ENCODE assay signal across 24 cellular contexts in the genomic region with DNA sequence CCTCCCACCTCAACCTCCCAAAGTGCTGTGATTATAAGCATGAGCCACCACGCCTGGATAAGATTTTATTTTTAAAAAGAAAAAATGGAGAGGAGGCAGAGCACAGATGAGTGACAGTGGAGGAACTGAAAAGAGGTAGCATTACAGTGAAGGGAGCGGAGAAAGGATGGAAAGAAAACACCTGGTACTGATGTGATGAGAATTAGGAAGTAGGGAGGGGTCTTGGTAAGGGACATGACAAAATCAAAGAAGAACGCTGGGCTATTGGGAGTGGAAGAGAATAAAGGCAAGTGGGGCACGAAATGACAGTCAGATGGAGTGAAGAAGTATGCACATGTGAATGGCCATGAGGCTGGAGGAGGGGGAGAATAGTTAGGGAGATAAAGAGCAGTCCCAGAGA. TPM values are rescaled to one million over a fixed set of nuclear protein-coding genes. Genes with fewer than 3 reads are reported as not detected.
"Had no signal": no experiment of that assay in that cellular context is flagged by ENCODE, and none has a peak within 500 bp of the region (broad histone marks: within the 10 kb centered on the region; RNA-seq: fewer than 3 reads in every experiment).

No MANE protein-coding gene starts in this region.

- H3K4me3 Mint-ChIP-seq: activated CD4-positive, alpha-beta T cell treated with anti-CD3 and anti-CD28 coated beads, Interleukin-2, amount 10 ng/mL, durations not matched to agents 24 days and 14 days; activated CD8-positive, alpha-beta T cell treated with anti-CD3 and anti-CD28 coated beads, Interleukin-2, amount 10 ng/mL, durations not matched to agents 7 days and 5 days; activated naive CD4-positive, alpha-beta T cell treated with anti-CD3 and anti-CD28 coated beads, Interleukin-2, amount 10 ng/mL, durations not matched to agents 7 days and 5 days; activated T-cell treated with anti-CD3 and anti-CD28 coated beads, Interleukin-2, amount 50 U/mL, for 24 hours; central memory CD8-positive, alpha-beta T cell; T-helper 2 cell treated with Interferon-gamma antibody and Interleukin-4, amounts not matched to agents 5 μg/mL and 100 μg/mL, for 36 hours had no signal

- H3K4me1 Mint-ChIP-seq: activated CD4-positive, alpha-beta T cell treated with anti-CD3 and anti-CD28 coated beads, Interleukin-2, amount 10 ng/mL, durations not matched to agents 24 days and 14 days; central memory CD8-positive, alpha-beta T cell had no signal

- H3K4me1 ChIP-seq: sigmoid colon had no signal

- H3K36me3 Mint-ChIP-seq: activated naive CD4-positive, alpha-beta T cell treated with anti-CD3 and anti-CD28 coated beads, Interleukin-2, amount 10 ng/mL, durations not matched to agents 7 days and 5 days had no signal

- H3K9me3 ChIP-seq: ascending aorta, sigmoid colon, tibial artery had no signal

- ATAC-seq: activated CD8-positive, alpha-beta T cell treated with anti-CD3 and anti-CD28 coated beads, Interleukin-2, amount 10 ng/mL, durations not matched to agents 7 days and 5 days; left lobe of liver had no signal

- H3K27ac Mint-ChIP-seq: activated CD4-positive, alpha-beta T cell treated with anti-CD3 and anti-CD28 coated beads, Interleukin-2, amount 10 ng/mL, durations not matched to agents 24 days and 14 days; activated CD8-positive, alpha-beta T cell treated with anti-CD3 and anti-CD28 coated beads, Interleukin-2, amount 10 ng/mL, durations not matched to agents 7 days and 5 days; activated naive CD4-positive, alpha-beta T cell treated with anti-CD3 and anti-CD28 coated beads, Interleukin-2, amount 10 ng/mL, durations not matched to agents 7 days and 5 days; activated T-cell treated with anti-CD3 and anti-CD28 coated beads, Interleukin-2, amount 50 U/mL, for 24 hours; activated T-helper 2 cell treated with anti-CD3 and anti-CD28 coated beads, Interferon-gamma antibody, Interleukin-2, Interleukin-4, amounts not matched to agents 10 μg/mL and 5 μg/mL and 100 μg/mL, durations not matched to agents 14 hours and 24 hours and 36 hours; T-helper 2 cell treated with Interferon-gamma antibody and Interleukin-4, amounts not matched to agents 5 μg/mL and 100 μg/mL, for 36 hours had no signal

- H3K9me3 Mint-ChIP-seq: activated CD4-positive, alpha-beta T cell treated with anti-CD3 and anti-CD28 coated beads, Interleukin-2, amount 10 ng/mL, durations not matched to agents 24 days and 14 days; activated naive CD4-positive, alpha-beta T cell treated with anti-CD3 and anti-CD28 coated beads, Interleukin-2, amount 10 ng/mL, durations not matched to agents 7 days and 5 days; activated T-cell treated with anti-CD3 and anti-CD28 coated beads, Interleukin-2, amount 50 U/mL, for 24 hours; activated T-helper 2 cell treated with anti-CD3 and anti-CD28 coated beads, Interferon-gamma antibody, Interleukin-2, Interleukin-4, amounts not matched to agents 10 μg/mL and 5 μg/mL and 100 μg/mL, durations not matched to agents 14 hours and 24 hours and 36 hours; central memory CD8-positive, alpha-beta T cell; T-helper 2 cell treated with Interferon-gamma antibody and Interleukin-4, amounts not matched to agents 5 μg/mL and 100 μg/mL, for 36 hours had no signal

- H3K27me3 ChIP-seq: ascending aorta, sigmoid colon, tibial artery had no signal

- H3K27ac ChIP-seq: ascending aorta, coronary artery, sigmoid colon, tibial artery had no signal

- H3K36me3 ChIP-seq: ascending aorta, sigmoid colon, tibial artery had no signal

- DNase-seq: activated CD4-positive, alpha-beta T cell treated with anti-CD3 and anti-CD28 coated beads, Interleukin-2, amount 10 ng/mL, durations not matched to agents 24 days and 14 days; activated CD8-positive, alpha-beta T cell treated with anti-CD3 and anti-CD28 coated beads, Interleukin-2, amount 10 ng/mL, durations not matched to agents 7 days and 5 days; activated naive CD4-positive, alpha-beta T cell treated with anti-CD3 and anti-CD28 coated beads, Interleukin-2, amount 10 ng/mL, durations not matched to agents 7 days and 5 days; activated T-cell treated with anti-CD3 and anti-CD28 coated beads, Interleukin-2, amount 50 U/mL, for 24 hours; hypothalamus; occipital lobe; posterior cingulate gyrus; sigmoid colon; stimulated activated CD4-positive, alpha-beta T cell treated with anti-CD3 and anti-CD28 coated beads, Interleukin-4, amount 100 ng/mL, for 4 hours; stimulated activated naive CD4-positive, alpha-beta T cell; substantia nigra; tibial artery had no signal

- H3K4me3 ChIP-seq: ascending aorta, coronary artery, sigmoid colon, tibial artery had no signal

- H3K27me3 Mint-ChIP-seq: central memory CD8-positive, alpha-beta T cell had no signal

RNA-seq across cellular contexts. Expression of a gene that starts 2.3 kb away (rescaled TPM):
- total RNA-seq: activated CD4-positive, alpha-beta T cell treated with anti-CD3 and anti-CD28 coated beads, Interleukin-2, amount 10 ng/mL, durations not matched to agents 24 days and 14 days; activated CD8-positive, alpha-beta T cell treated with anti-CD3 and anti-CD28 coated beads, Interleukin-2, amount 10 ng/mL, durations not matched to agents 7 days and 5 days; activated T-helper 2 cell treated with anti-CD3 and anti-CD28 coated beads, Interferon-gamma antibody, Interleukin-2, Interleukin-4, amounts not matched to agents 10 μg/mL and 5 μg/mL and 100 μg/mL, durations not matched to agents 14 hours and 24 hours and 36 hours; ascending aorta; frontal cortex; left lobe of liver; lung microvascular endothelial cell; occipital lobe; renal cortical epithelial cell; sigmoid colon had no signal
- polyA plus RNA-seq: neural cell had no signal

RNA-seq across cellular contexts. Expression of a gene that starts 12.0 kb away (rescaled TPM):
- total RNA-seq: activated CD4-positive, alpha-beta T cell treated with anti-CD3 and anti-CD28 coated beads, Interleukin-2, amount 10 ng/mL, durations not matched to agents 24 days and 14 days; activated T-helper 2 cell treated with anti-CD3 and anti-CD28 coated beads, Interferon-gamma antibody, Interleukin-2, Interleukin-4, amounts not matched to agents 10 μg/mL and 5 μg/mL and 100 μg/mL, durations not matched to agents 14 hours and 24 hours and 36 hours; ascending aorta had no signal

RNA-seq across cellular contexts. Expression of a gene that starts 46.4 kb away (rescaled TPM):
- total RNA-seq: activated CD4-positive, alpha-beta T cell treated with anti-CD3 and anti-CD28 coated beads, Interleukin-2, amount 10 ng/mL, durations not matched to agents 24 days and 14 days; activated CD8-positive, alpha-beta T cell treated with anti-CD3 and anti-CD28 coated beads, Interleukin-2, amount 10 ng/mL, durations not matched to agents 7 days and 5 days; activated T-helper 2 cell treated with anti-CD3 and anti-CD28 coated beads, Interferon-gamma antibody, Interleukin-2, Interleukin-4, amounts not matched to agents 10 μg/mL and 5 μg/mL and 100 μg/mL, durations not matched to agents 14 hours and 24 hours and 36 hours; lung microvascular endothelial cell; myocyte; renal cortical epithelial cell had no signal
- polyA plus RNA-seq: keratinocyte, neural cell had no signal
